In genomic region chr1:60672435-60672834, GRCh38 we compare ENCODE assay signal across 31 cellular contexts.
"Had no signal": no experiment of that assay in that cellular context is flagged by ENCODE, and none has a peak within 500 bp of the region (broad histone marks: within the 10 kb centered on the region; RNA-seq: fewer than 3 reads in every experiment).

No MANE protein-coding gene starts in this region.

- DNase-seq: activated B cell treated with CpG ODN at 0.5 μM for 24 hours; activated CD4-positive, alpha-beta T cell treated with anti-CD3 and anti-CD28 coated beads for 48 hours; activated CD4-positive, alpha-beta T cell treated with anti-CD3 and anti-CD28 coated beads, Interleukin-2, amount 50 U/mL, for 1 hour; activated CD4-positive, alpha-beta T cell treated with anti-CD3 and anti-CD28 coated beads, Interleukin-2, amount 50 U/mL, for 48 hours; activated CD8-positive, alpha-beta memory T cell treated with anti-CD3 and anti-CD28 coated beads for 24 hours; activated CD8-positive, alpha-beta T cell treated with anti-CD3 and anti-CD28 coated beads for 36 hours; activated effector memory CD4-positive, alpha-beta T cell treated with Interleukin-2 at 50 U/mL for 16 hours; activated gamma-delta T cell treated with Interleukin-2 at 50 U/mL for 16 hours; activated naive CD4-positive, alpha-beta T cell treated with anti-CD3 and anti-CD28 coated beads, Interleukin-2, amount 50 U/mL, for 16 hours; activated naive CD4-positive, alpha-beta T cell treated with Interleukin-2 at 50 U/mL for 16 hours; activated T-cell treated with anti-CD3 and anti-CD28 coated beads, Interleukin-2, amount 50 U/mL, for 4 hours; amniotic stem cell; anterior cingulate cortex; brain microvascular endothelial cell; dorsolateral prefrontal cortex; effector memory CD4-positive, alpha-beta T cell; endodermal cell; foreskin melanocyte; T-helper 1 cell; T-helper 17 cell; T1000; WERI-Rb-1 had no signal

- H3K9me3 Mint-ChIP-seq: activated B cell treated with CpG ODN at 0.5 μM for 24 hours; activated CD8-positive, alpha-beta T cell treated with anti-CD3 and anti-CD28 coated beads for 36 hours; activated T-cell treated with anti-CD3 and anti-CD28 coated beads, Interleukin-2, amount 50 U/mL, for 4 hours; activated T-helper 17 cell treated with anti-CD3 and anti-CD28 coated beads, Interleukin-2, amount 50 U/mL, for 72 hours; central memory CD8-positive, alpha-beta T cell; endodermal cell; T-helper 2 cell treated with Interferon-gamma antibody and Interleukin-4, amounts not matched to agents 5 μg/mL and 100 μg/mL, for 36 hours had no signal

- H3K36me3 Mint-ChIP-seq: activated naive CD8-positive, alpha-beta T cell had no signal

- H3K36me3 ChIP-seq: brain microvascular endothelial cell, gastroesophageal sphincter, WERI-Rb-1 had no signal

- ATAC-seq: activated CD4-positive, CD25-positive, alpha-beta regulatory T cell treated with anti-CD3 and anti-CD28 coated beads, Interleukin-2, amount 50 U/mL, for 24 hours; activated CD8-positive, alpha-beta T cell treated with anti-CD3 and anti-CD28 coated beads for 36 hours; activated T-cell treated with anti-CD3 and anti-CD28 coated beads, Interleukin-2, amount 50 U/mL, for 4 hours; activated T-helper 17 cell treated with anti-CD3 and anti-CD28 coated beads, Interleukin-2, amount 50 U/mL, for 72 hours; esophagus mucosa; gastroesophageal sphincter; T-helper 17 cell had no signal

- H3K27ac ChIP-seq: brain microvascular endothelial cell, coronary artery, dorsolateral prefrontal cortex, gastroesophageal sphincter, WERI-Rb-1 had no signal

- H3K4me1 Mint-ChIP-seq: activated B cell treated with CpG ODN at 0.5 μM for 24 hours; activated T-helper 17 cell treated with anti-CD3 and anti-CD28 coated beads, Interleukin-2, amount 50 U/mL, for 72 hours; central memory CD8-positive, alpha-beta T cell; endodermal cell; T-helper 17 cell had no signal

- H3K27me3 ChIP-seq: brain microvascular endothelial cell, dorsolateral prefrontal cortex, gastroesophageal sphincter had no signal

- H3K4me1 ChIP-seq: gastroesophageal sphincter had no signal

- H3K27me3 Mint-ChIP-seq: activated B cell treated with CpG ODN at 0.5 μM for 24 hours; activated CD8-positive, alpha-beta T cell treated with anti-CD3 and anti-CD28 coated beads for 36 hours; activated naive CD8-positive, alpha-beta T cell; activated T-helper 17 cell treated with anti-CD3 and anti-CD28 coated beads, Interleukin-2, amount 50 U/mL, for 72 hours; central memory CD8-positive, alpha-beta T cell; dendritic cell treated with granulocyte-macrophage colony-stimulating factor and Interleukin-4, amounts not matched to agents 40 ng/mL and 50 ng/mL, for 4 days had no signal

- H3K27ac Mint-ChIP-seq: activated B cell treated with CpG ODN at 0.5 μM for 24 hours; activated CD8-positive, alpha-beta T cell treated with anti-CD3 and anti-CD28 coated beads for 36 hours; activated naive CD8-positive, alpha-beta T cell; activated T-helper 17 cell treated with anti-CD3 and anti-CD28 coated beads, Interleukin-2, amount 50 U/mL, for 72 hours; dendritic cell treated with granulocyte-macrophage colony-stimulating factor and Interleukin-4, amounts not matched to agents 40 ng/mL and 50 ng/mL, for 4 days; endodermal cell; T-helper 17 cell; T-helper 2 cell treated with Interferon-gamma antibody and Interleukin-4, amounts not matched to agents 5 μg/mL and 100 μg/mL, for 36 hours had no signal

- H3K4me3 Mint-ChIP-seq: activated B cell treated with CpG ODN at 0.5 μM for 24 hours; activated CD8-positive, alpha-beta T cell treated with anti-CD3 and anti-CD28 coated beads for 36 hours; activated naive CD8-positive, alpha-beta T cell; activated T-cell treated with anti-CD3 and anti-CD28 coated beads, Interleukin-2, amount 50 U/mL, for 4 hours; activated T-helper 17 cell treated with anti-CD3 and anti-CD28 coated beads, Interleukin-2, amount 50 U/mL, for 72 hours; central memory CD8-positive, alpha-beta T cell; dendritic cell treated with granulocyte-macrophage colony-stimulating factor and Interleukin-4, amounts not matched to agents 40 ng/mL and 50 ng/mL, for 4 days; endodermal cell; T-helper 17 cell; T-helper 2 cell treated with Interferon-gamma antibody and Interleukin-4, amounts not matched to agents 5 μg/mL and 100 μg/mL, for 36 hours had no signal

- H3K4me3 ChIP-seq: coronary artery, dorsolateral prefrontal cortex, gastroesophageal sphincter had no signal

- H3K9me3 ChIP-seq: gastroesophageal sphincter had no signal
